ENCODE assay signal across 8 cellular contexts in genomic region chr14:36070056-36071043, GRCh38.
A peak's percentile ranks its signal among the peaks of the same experiment; 100 is the strongest.
DNase-seq lines count a peak whose midpoint lies in the region; ATAC-seq and TF ChIP-seq lines count a peak whose summit lies in the region.

No MANE protein-coding gene starts in this region.

- ATAC-seq in GM21367 (IDR thresholded peaks at IDR 0.05; ENCODE audit: unreplicated experiment): no peak

- H3K27me3 ChIP-seq in sigmoid colon: peaks cover 0 to 11% (median 0%) of the 10 kb centered on the region in 3 donors

- TF ChIP-seq CTCF in GM12872 (IDR thresholded peaks at IDR 0.05; ENCODE audit: insufficient read depth, low read depth, low read length) (peak; percentile 85), HFFc6 (IDR thresholded peaks at IDR 0.05) (peak; percentile 81), endothelial cell (IDR thresholded peaks at IDR 0.05; ENCODE audit: unreplicated experiment) (peak; percentile 47), sigmoid colon (IDR thresholded peaks at IDR 0.05) (no peak)

- no peak overlapping the region for H3K27ac ChIP-seq in sigmoid colon

- no peaks in the 10 kb centered on the region for H3K9me3 ChIP-seq in sigmoid colon

- no peak overlapping the region for H3K4me3 ChIP-seq in sigmoid colon

- TF ChIP-seq EP300 in sigmoid colon (IDR thresholded peaks at IDR 0.05): no peak

- H3K4me1 ChIP-seq in sigmoid colon: no peaks in the 10 kb centered on the region

- no peak overlapping the region for H3K27ac Mint-ChIP-seq in HFFc6
- H3K27ac Mint-ChIP-seq in endothelial cell (ENCODE audit: unreplicated experiment): no peak overlapping the region

- TF ChIP-seq POLR2A in sigmoid colon (IDR thresholded peaks at IDR 0.05): no peak

- no peaks in the 10 kb centered on the region for H3K9me3 Mint-ChIP-seq in HFFc6
- H3K9me3 Mint-ChIP-seq in endothelial cell (ENCODE audit: unreplicated experiment): no peaks in the 10 kb centered on the region

- H3K36me3 Mint-ChIP-seq in HFFc6 (ENCODE audit: low read depth): no peaks in the 10 kb centered on the region
- no peaks in the 10 kb centered on the region for H3K36me3 Mint-ChIP-seq in endothelial cell (ENCODE audit: low read depth, unreplicated experiment)

- H3K4me1 Mint-ChIP-seq in HFFc6 (ENCODE audit: low read depth): peaks cover 10% of the 10 kb centered on the region
- H3K4me1 Mint-ChIP-seq in endothelial cell (ENCODE audit: unreplicated experiment): no peaks in the 10 kb centered on the region

- H3K36me3 ChIP-seq in sigmoid colon: no peaks in the 10 kb centered on the region

- H3K4me3 Mint-ChIP-seq in HFFc6 (no peak overlapping the region), endothelial cell (ENCODE audit: unreplicated experiment) (no peak overlapping the region)

- 37 to 41% methylated on average over 12 of the region's 12 CpGs for WGBS in sigmoid colon, 2 donors

- DNase-seq in HFFc6 (peak; percentile 55), NCI-H1436 treated with DMSO at 0.1 percent for 48 hours (lab: John Stamatoyannopoulos, UW) (peak; percentile 21), T1000 (lab: John Stamatoyannopoulos, UW) (peak; percentile 19), endothelial cell (ENCODE audit: low spot score) (peak; percentile 75), midbrain (lab: John Stamatoyannopoulos, UW) (peak; percentile 76), sigmoid colon (no peak)

- H3K27me3 Mint-ChIP-seq in HFFc6 (ENCODE audit: insufficient read depth) (peaks cover 10% of the 10 kb centered on the region; the same call in 1 of the 2 replicates), endothelial cell (ENCODE audit: unreplicated experiment) (peaks cover 4% of the 10 kb centered on the region)

- intact Hi-C loops in sigmoid colon (cut with DNase I): no loop called here

Comparison
In these comparisons a context has a peak if more than half of its experiments do, and no peak if none do; other contexts are left out.
1. CTCF ChIP-seq: peak in GM12872 (single experiment), HFFc6 (single experiment) and endothelial cell (single experiment); none in sigmoid colon (0 of 4).